In the genomic region with DNA sequence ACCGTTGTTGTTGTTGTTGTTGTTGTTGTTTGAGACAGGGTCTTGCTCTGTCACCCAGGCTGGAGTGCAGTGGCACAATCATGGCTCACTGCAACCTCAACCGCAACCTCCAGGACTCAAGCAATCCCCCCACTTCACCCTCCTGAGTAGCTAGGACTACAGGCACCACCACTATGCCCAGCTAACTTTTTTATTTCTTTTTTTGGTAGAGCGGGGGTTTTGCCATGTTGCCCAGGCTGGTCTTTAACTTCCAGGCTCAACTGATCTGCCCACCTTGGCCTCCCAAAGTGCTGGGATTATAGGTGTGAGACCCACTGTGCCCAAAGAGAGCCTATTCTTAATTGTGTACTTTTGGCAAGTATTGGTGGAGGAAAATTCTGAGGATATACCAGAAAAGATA, we compare ENCODE assay signal across 2 cellular contexts.
TF ChIP-seq lines count a peak whose summit lies in the region.

No MANE protein-coding gene starts in this region.

TF ChIP-seq in SK-N-SH, 30 proteins besides CTCF, POLR2A, EP300 and RAD21 (continued from another document):
- TF ChIP-seq FOXM1 (IDR thresholded peaks at IDR 0.05; ENCODE audit: low read depth): no peak
- no peak for TF ChIP-seq RXRA (IDR thresholded peaks at IDR 0.05; ENCODE audit: borderline replicate concordance, low read depth)
- TF ChIP-seq, protein P1, sequence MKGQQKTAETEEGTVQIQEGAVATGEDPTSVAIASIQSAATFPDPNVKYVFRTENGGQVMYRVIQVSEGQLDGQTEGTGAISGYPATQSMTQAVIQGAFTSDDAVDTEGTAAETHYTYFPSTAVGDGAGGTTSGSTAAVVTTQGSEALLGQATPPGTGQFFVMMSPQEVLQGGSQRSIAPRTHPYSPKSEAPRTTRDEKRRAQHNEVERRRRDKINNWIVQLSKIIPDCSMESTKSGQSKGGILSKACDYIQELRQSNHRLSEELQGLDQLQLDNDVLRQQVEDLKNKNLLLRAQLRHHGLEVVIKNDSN (IDR thresholded peaks at IDR 0.05; ENCODE audit: borderline replicate concordance, low read depth): no peak
- TF ChIP-seq ELF1 (IDR thresholded peaks at IDR 0.05): no peak; the same call in 1 of the 2 replicates
- no peak for TF ChIP-seq TEAD4 (IDR thresholded peaks at IDR 0.05; ENCODE audit: borderline replicate concordance, insufficient read depth)
- TF ChIP-seq, protein P2, sequence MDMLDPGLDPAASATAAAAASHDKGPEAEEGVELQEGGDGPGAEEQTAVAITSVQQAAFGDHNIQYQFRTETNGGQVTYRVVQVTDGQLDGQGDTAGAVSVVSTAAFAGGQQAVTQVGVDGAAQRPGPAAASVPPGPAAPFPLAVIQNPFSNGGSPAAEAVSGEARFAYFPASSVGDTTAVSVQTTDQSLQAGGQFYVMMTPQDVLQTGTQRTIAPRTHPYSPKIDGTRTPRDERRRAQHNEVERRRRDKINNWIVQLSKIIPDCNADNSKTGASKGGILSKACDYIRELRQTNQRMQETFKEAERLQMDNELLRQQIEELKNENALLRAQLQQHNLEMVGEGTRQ (IDR thresholded peaks at IDR 0.05; ENCODE audit: borderline replicate concordance, low read depth, low read length): no peak
- TF ChIP-seq, protein P3, sequence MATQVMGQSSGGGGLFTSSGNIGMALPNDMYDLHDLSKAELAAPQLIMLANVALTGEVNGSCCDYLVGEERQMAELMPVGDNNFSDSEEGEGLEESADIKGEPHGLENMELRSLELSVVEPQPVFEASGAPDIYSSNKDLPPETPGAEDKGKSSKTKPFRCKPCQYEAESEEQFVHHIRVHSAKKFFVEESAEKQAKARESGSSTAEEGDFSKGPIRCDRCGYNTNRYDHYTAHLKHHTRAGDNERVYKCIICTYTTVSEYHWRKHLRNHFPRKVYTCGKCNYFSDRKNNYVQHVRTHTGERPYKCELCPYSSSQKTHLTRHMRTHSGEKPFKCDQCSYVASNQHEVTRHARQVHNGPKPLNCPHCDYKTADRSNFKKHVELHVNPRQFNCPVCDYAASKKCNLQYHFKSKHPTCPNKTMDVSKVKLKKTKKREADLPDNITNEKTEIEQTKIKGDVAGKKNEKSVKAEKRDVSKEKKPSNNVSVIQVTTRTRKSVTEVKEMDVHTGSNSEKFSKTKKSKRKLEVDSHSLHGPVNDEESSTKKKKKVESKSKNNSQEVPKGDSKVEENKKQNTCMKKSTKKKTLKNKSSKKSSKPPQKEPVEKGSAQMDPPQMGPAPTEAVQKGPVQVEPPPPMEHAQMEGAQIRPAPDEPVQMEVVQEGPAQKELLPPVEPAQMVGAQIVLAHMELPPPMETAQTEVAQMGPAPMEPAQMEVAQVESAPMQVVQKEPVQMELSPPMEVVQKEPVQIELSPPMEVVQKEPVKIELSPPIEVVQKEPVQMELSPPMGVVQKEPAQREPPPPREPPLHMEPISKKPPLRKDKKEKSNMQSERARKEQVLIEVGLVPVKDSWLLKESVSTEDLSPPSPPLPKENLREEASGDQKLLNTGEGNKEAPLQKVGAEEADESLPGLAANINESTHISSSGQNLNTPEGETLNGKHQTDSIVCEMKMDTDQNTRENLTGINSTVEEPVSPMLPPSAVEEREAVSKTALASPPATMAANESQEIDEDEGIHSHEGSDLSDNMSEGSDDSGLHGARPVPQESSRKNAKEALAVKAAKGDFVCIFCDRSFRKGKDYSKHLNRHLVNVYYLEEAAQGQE (IDR thresholded peaks at IDR 0.05; ENCODE audit: low read depth, low read length): no peak
- no peak for TF ChIP-seq SMC3 (IDR thresholded peaks at IDR 0.05; ENCODE audit: low read depth, low read length)

TF ChIP-seq in SK-N-SH treated with all-trans-retinoic acid at 6 μM for 48 hours, 23 proteins besides CTCF, POLR2A, EP300 and RAD21 (continued from another document):
- TF ChIP-seq, protein P4, sequence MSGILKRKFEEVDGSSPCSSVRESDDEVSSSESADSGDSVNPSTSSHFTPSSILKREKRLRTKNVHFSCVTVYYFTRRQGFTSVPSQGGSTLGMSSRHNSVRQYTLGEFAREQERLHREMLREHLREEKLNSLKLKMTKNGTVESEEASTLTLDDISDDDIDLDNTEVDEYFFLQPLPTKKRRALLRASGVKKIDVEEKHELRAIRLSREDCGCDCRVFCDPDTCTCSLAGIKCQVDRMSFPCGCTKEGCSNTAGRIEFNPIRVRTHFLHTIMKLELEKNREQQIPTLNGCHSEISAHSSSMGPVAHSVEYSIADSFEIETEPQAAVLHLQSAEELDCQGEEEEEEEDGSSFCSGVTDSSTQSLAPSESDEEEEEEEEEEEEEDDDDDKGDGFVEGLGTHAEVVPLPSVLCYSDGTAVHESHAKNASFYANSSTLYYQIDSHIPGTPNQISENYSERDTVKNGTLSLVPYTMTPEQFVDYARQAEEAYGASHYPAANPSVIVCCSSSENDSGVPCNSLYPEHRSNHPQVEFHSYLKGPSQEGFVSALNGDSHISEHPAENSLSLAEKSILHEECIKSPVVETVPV (CRISPR knock-in tag; IDR thresholded peaks at IDR 0.05): no peak
- TF ChIP-seq, protein P5, sequence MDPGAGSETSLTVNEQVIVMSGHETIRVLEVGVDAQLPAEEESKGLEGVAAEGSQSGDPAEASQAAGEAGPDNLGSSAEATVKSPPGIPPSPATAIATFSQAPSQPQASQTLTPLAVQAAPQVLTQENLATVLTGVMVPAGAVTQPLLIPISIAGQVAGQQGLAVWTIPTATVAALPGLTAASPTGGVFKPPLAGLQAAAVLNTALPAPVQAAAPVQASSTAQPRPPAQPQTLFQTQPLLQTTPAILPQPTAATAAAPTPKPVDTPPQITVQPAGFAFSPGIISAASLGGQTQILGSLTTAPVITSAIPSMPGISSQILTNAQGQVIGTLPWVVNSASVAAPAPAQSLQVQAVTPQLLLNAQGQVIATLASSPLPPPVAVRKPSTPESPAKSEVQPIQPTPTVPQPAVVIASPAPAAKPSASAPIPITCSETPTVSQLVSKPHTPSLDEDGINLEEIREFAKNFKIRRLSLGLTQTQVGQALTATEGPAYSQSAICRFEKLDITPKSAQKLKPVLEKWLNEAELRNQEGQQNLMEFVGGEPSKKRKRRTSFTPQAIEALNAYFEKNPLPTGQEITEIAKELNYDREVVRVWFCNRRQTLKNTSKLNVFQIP (CRISPR knock-in tag; IDR thresholded peaks at IDR 0.05; ENCODE audit: borderline replicate concordance, low read depth): no peak
- TF ChIP-seq ESRRG (CRISPR knock-in tag; IDR thresholded peaks at IDR 0.05) (no peak), SNAI2 (CRISPR knock-in tag; IDR thresholded peaks at IDR 0.05) (no peak), ZC3H10 (CRISPR knock-in tag; IDR thresholded peaks at IDR 0.05) (no peak), ZFP30 (CRISPR knock-in tag; IDR thresholded peaks at IDR 0.05) (no peak)
